In the genomic region with DNA sequence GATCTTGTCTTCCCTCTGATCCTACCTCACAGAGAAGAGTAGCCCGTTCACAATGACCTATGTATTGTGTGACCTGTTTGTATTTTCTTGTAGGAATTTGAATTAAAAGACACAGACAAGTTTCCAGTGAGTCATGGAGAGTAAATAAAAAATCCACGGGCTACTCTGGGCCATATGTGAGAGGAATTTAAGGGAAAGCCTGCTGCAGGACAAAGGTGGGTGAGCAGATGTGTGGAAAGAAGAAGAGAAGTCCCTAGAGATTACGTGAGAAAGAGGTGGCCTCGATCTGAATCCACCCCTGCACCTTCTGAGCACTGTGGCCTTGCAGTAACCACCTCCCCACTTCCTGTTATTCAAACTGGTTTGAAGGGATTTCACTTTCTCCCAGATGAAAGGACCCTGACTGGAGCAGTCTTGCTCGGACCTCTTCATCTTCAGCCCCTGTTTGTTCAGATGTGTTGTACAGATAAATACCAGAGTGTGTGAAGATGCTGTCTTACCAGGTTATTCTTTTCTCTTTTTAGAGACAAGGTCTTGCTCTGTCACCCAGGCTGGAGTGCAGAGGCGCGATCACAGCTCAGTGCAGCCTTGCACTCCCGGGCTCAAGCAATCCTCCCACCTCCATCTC, we compare ENCODE assay signal across 9 cellular contexts.
DNase-seq lines count a peak whose midpoint lies in the region; ATAC-seq and TF ChIP-seq lines count a peak whose summit lies in the region.
"Had no signal": no experiment of that assay in that cellular context is flagged by ENCODE, and none has a peak within 500 bp of the region (broad histone marks: within the 10 kb centered on the region; RNA-seq: fewer than 3 reads in every experiment).

No MANE protein-coding gene starts in this region.

- no peaks in the 10 kb centered on the region for H3K27me3 Mint-ChIP-seq in activated naive CD8-positive, alpha-beta T cell treated with anti-CD3 and anti-CD28 coated beads, Interleukin-2, amount 10 ng/mL, durations not matched to agents 7 days and 5 days

- H3K27me3 ChIP-seq in SJCRH30, result no peaks in the 10 kb centered on the region
- H3K27me3 ChIP-seq in sigmoid colon, result no peaks in the 10 kb centered on the region
- H3K27me3 ChIP-seq: right lobe of liver had no signal

- no peak for TF ChIP-seq CTCF in sigmoid colon (IDR thresholded peaks at IDR 0.05)

- no peak for TF ChIP-seq POLR2A in sigmoid colon (IDR thresholded peaks at IDR 0.05)

- H3K27ac Mint-ChIP-seq in activated naive CD8-positive, alpha-beta T cell treated with anti-CD3 and anti-CD28 coated beads, Interleukin-2, amount 10 ng/mL, durations not matched to agents 7 days and 5 days, result peak overlapping the region; percentile 94

- H3K4me1 Mint-ChIP-seq in activated naive CD8-positive, alpha-beta T cell treated with anti-CD3 and anti-CD28 coated beads, Interleukin-2, amount 10 ng/mL, durations not matched to agents 7 days and 5 days, result peaks cover 53% of the 10 kb centered on the region

- WGBS in sigmoid colon, 2 donors, result 58 to 66% methylated on average over 8 of the region's 8 CpGs

- peaks cover 48% of the 10 kb centered on the region for H3K36me3 Mint-ChIP-seq in activated naive CD8-positive, alpha-beta T cell treated with anti-CD3 and anti-CD28 coated beads, Interleukin-2, amount 10 ng/mL, durations not matched to agents 7 days and 5 days

- H3K4me3 ChIP-seq in SJCRH30, result no peak overlapping the region
- no peak overlapping the region for H3K4me3 ChIP-seq in sigmoid colon
- H3K4me3 ChIP-seq: right lobe of liver had no signal

- POLR2A ChIA-PET in activated naive CD8-positive, alpha-beta T cell treated with anti-CD3 and anti-CD28 coated beads, Interleukin-2, amount 10 ng/mL, durations not matched to agents 7 days and 5 days (lab: Charles Lee), result interaction anchor here (0.8 to 1.2 kb wide), 2 partner anchors 9 to 20 kb away, joined by 3 to 5 read pairs; no protein-coding TSS in a partner anchor

- TF ChIP-seq EP300 in sigmoid colon (IDR thresholded peaks at IDR 0.05), result no peak

- H3K4me3 Mint-ChIP-seq in activated naive CD8-positive, alpha-beta T cell treated with anti-CD3 and anti-CD28 coated beads, Interleukin-2, amount 10 ng/mL, durations not matched to agents 7 days and 5 days, result peak overlapping the region; percentile 60

- H3K27ac ChIP-seq in SJCRH30, result no peak overlapping the region
- no peak overlapping the region for H3K27ac ChIP-seq in sigmoid colon
- H3K27ac ChIP-seq: right lobe of liver had no signal

- peaks cover 17% of the 10 kb centered on the region for H3K9me3 Mint-ChIP-seq in activated naive CD8-positive, alpha-beta T cell treated with anti-CD3 and anti-CD28 coated beads, Interleukin-2, amount 10 ng/mL, durations not matched to agents 7 days and 5 days

- intact Hi-C loops in sigmoid colon (cut with DNase I), result no loop called here

- ATAC-seq in GM19397 (IDR thresholded peaks at IDR 0.05; ENCODE audit: unreplicated experiment) (peak; percentile 89), HG03196 (IDR thresholded peaks at IDR 0.05; ENCODE audit: unreplicated experiment) (peak; percentile 71), HG03280 (IDR thresholded peaks at IDR 0.05; ENCODE audit: unreplicated experiment) (no peak)
- peak; percentile 90 for ATAC-seq in activated naive CD8-positive, alpha-beta T cell treated with anti-CD3 and anti-CD28 coated beads, Interleukin-2, amount 10 ng/mL, durations not matched to agents 7 days and 5 days (ENCODE audit: low read depth)

- no peaks in the 10 kb centered on the region for H3K9me3 ChIP-seq in SJCRH30 (replicated peaks)
- H3K9me3 ChIP-seq in sigmoid colon, result no peaks in the 10 kb centered on the region
- H3K9me3 ChIP-seq: right lobe of liver had no signal

- DNase-seq in ELR (ENCODE audit: low read depth), result peak; percentile 15
- DNase-seq in activated naive CD8-positive, alpha-beta T cell treated with anti-CD3 and anti-CD28 coated beads, Interleukin-2, amount 10 ng/mL, durations not matched to agents 7 days and 5 days, result peak; percentile 47
- DNase-seq in NCI-H345 (lab: John Stamatoyannopoulos, UW), result no peak
- DNase-seq in SJCRH30, result no peak
- no peak for DNase-seq in sigmoid colon
- DNase-seq: right lobe of liver had no signal

- H3K4me1 ChIP-seq in SJCRH30 (no peaks in the 10 kb centered on the region), sigmoid colon (no peaks in the 10 kb centered on the region)
- H3K4me1 ChIP-seq: right lobe of liver had no signal

- H3K36me3 ChIP-seq in SJCRH30 (0 out of 2 replicates have a peak, but pooled peaks cover 2% of the 10 kb centered on the region), sigmoid colon (peaks cover 0 to 5% (median 0%) of the 10 kb centered on the region in 4 donors)
- H3K36me3 ChIP-seq: right lobe of liver had no signal

Comparison
In these comparisons a context has a peak if more than half of its experiments do, and no peak if none do; other contexts are left out.
1. DNase-seq: peak in ELR (single experiment) and activated naive CD8-positive, alpha-beta T cell treated with anti-CD3 and anti-CD28 coated beads, Interleukin-2, amount 10 ng/mL, durations not matched to agents 7 days and 5 days (single experiment); none in NCI-H345 (single experiment), SJCRH30 (0 of 2) and sigmoid colon (single experiment).